ENCODE assay signal across 9 cellular contexts in the genomic region with DNA sequence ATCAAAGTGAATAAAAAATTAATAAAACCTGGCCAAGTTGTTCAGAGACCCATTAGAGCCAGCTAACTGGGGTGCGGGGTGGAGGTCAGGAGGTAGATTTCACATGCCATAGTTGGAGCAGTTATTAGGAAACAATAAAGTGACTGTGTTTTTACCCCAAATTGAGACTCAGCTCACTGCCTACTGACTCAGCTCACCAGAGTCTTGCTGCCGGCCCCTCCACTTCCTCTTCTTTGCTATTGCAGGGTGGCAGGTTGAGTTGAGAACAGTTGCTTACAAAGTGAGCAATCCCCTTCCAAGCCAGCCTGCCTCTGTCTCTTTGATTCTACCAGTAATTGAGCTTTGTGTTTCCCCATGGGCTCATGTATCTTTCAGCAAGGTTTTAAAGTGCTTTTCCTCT. TPM values are rescaled to one million over a fixed set of nuclear protein-coding genes. Genes with fewer than 3 reads are reported as not detected.
DNase-seq lines count a peak whose midpoint lies in the region; ATAC-seq and TF ChIP-seq lines count a peak whose summit lies in the region.
"Had no signal": no experiment of that assay in that cellular context is flagged by ENCODE, and none has a peak within 500 bp of the region (broad histone marks: within the 10 kb centered on the region; RNA-seq: fewer than 3 reads in every experiment).

No MANE protein-coding gene starts in this region.

- H3K9me3 ChIP-seq in GM23248 (ENCODE audit: low read depth) (no peaks in the 10 kb centered on the region), prostate gland (no peaks in the 10 kb centered on the region)

- H3K27me3 ChIP-seq in GM23248 (replicated peaks; ENCODE audit: insufficient read depth) = peaks cover 27% of the 10 kb centered on the region; the same call in 1 of the 2 replicates
- no peaks in the 10 kb centered on the region for H3K27me3 ChIP-seq in prostate gland (replicated peaks; ENCODE audit: insufficient read depth)

- DNase-seq in GM23248 = peak; percentile 33
- peak; percentile 92 for DNase-seq in NB4 (ENCODE audit: low read depth)
- peak in 1 of 2 donors; percentile 10 for DNase-seq in activated naive CD4-positive, alpha-beta T cell treated with anti-CD3 and anti-CD28 coated beads, Interleukin-2, amount 50 U/mL, for 72 hours (ENCODE audit: low spot score in 2 of 2)
- DNase-seq in prostate gland (ENCODE audit: low spot score) = no peak
- DNase-seq in SW480 (ENCODE audit: low spot score) = no peak
- DNase-seq: NCI-H2081 had no signal

- H3K27ac ChIP-seq in GM23248 (no peak overlapping the region), prostate gland (peak overlapping the region; percentile 23 to 69)

- peak overlapping the region in 1 of 2 donors; percentile 0 for H3K27ac Mint-ChIP-seq in activated naive CD4-positive, alpha-beta T cell treated with anti-CD3 and anti-CD28 coated beads, Interleukin-2, amount 50 U/mL, for 72 hours
- H3K27ac Mint-ChIP-seq: T-helper 1 cell treated with Interleukin-12 subunit alpha and Interleukin-12 subunit beta and Interleukin-4 antibody, amounts not matched to agents 30 μg/mL and 1 μg/mL, for 36 hours had no signal

- in situ Hi-C loops in GM23248 (cut with MboI) = no loop called here

- no peak for TF ChIP-seq CTCF in NB4 (IDR thresholded peaks at IDR 0.05; ENCODE audit: low read depth, low read length)
- TF ChIP-seq CTCF in prostate gland (IDR thresholded peaks at IDR 0.05) = no peak

- intact Hi-C loops in prostate gland (cut with DNase I) = no loop called here

- peaks cover 9% of the 10 kb centered on the region; the same call in 1 of the 2 replicates for H3F3A ChIP-seq in GM23248 (ENCODE audit: insufficient read depth)

- no peak for TF ChIP-seq POLR2A in NB4 (IDR thresholded peaks at IDR 0.05; ENCODE audit: extremely low read depth, insufficient read length)
- no peak for TF ChIP-seq POLR2A in prostate gland (IDR thresholded peaks at IDR 0.05)

- H3K4me2 ChIP-seq in GM23248 (ENCODE audit: unreplicated experiment) = no peak overlapping the region

- no peak overlapping the region for H3K4me3 ChIP-seq in GM23248
- no peak overlapping the region for H3K4me3 ChIP-seq in NB4 (ENCODE audit: low read depth, low read length)
- H3K4me3 ChIP-seq in prostate gland = no peak overlapping the region

- H3K36me3 Mint-ChIP-seq in activated naive CD4-positive, alpha-beta T cell treated with anti-CD3 and anti-CD28 coated beads, Interleukin-2, amount 50 U/mL, for 72 hours = no peaks in the 10 kb centered on the region

- no peak overlapping the region for H3K9ac ChIP-seq in GM23248

- H3K9me2 ChIP-seq in GM23248 (ENCODE audit: insufficient read depth) = no peaks in the 10 kb centered on the region

- H3K9me3 Mint-ChIP-seq in activated naive CD4-positive, alpha-beta T cell treated with anti-CD3 and anti-CD28 coated beads, Interleukin-2, amount 50 U/mL, for 72 hours = no peaks in the 10 kb centered on the region
- H3K9me3 Mint-ChIP-seq: T-helper 1 cell treated with Interleukin-12 subunit alpha and Interleukin-12 subunit beta and Interleukin-4 antibody, amounts not matched to agents 30 μg/mL and 1 μg/mL, for 36 hours had no signal

- ATAC-seq in activated naive CD4-positive, alpha-beta T cell treated with anti-CD3 and anti-CD28 coated beads, Interleukin-2, amount 50 U/mL, for 72 hours = peak; percentile 45 to 65
- ATAC-seq in HG02623 (IDR thresholded peaks at IDR 0.05; ENCODE audit: unreplicated experiment) = no peak
- ATAC-seq in GM21786 (IDR thresholded peaks at IDR 0.05; ENCODE audit: unreplicated experiment) = no peak

- H3K4me1 ChIP-seq in GM23248 (ENCODE audit: insufficient read depth) (no peaks in the 10 kb centered on the region), prostate gland (replicated peaks) (no peaks in the 10 kb centered on the region)

- H4K20me1 ChIP-seq in GM23248 (ENCODE audit: insufficient read depth) = no peaks in the 10 kb centered on the region

- 69 to 77% methylated on average over 2 of the region's 2 CpGs for WGBS in GM23248 (ENCODE audit: low coverage in 1 of 2, low lambda C conversion rate in 2 of 2, missing lambda C conversion rate in 2 of 2), 2 experiments
- 62% methylated on average over 2 of the region's 2 CpGs for WGBS in prostate gland

- no peaks in the 10 kb centered on the region for H3K79me2 ChIP-seq in GM23248 (ENCODE audit: insufficient read depth)

- H3K36me3 ChIP-seq in GM23248 (ENCODE audit: low read depth) = no peaks in the 10 kb centered on the region
- H3K36me3 ChIP-seq in prostate gland = no peaks in the 10 kb centered on the region

- H2AFZ ChIP-seq in GM23248 = no peak overlapping the region

RNA-seq across cellular contexts. Expression of a gene that starts 12.9 kb away (rescaled TPM):
- total RNA-seq in GM23248 (2014; rRNA removed; shearing (Covaris generic)) = not detected in 2 replicates
- 0.15 TPM in 1 of 2 replicates, not detected in the other for polyA plus RNA-seq in GM23248 (2016; fragmentation: Nextera tagmentation; extraction: Ambion mirVana)
- total RNA-seq in activated naive CD4-positive, alpha-beta T cell treated with anti-CD3 and anti-CD28 coated beads, Interleukin-2, amount 50 U/mL, for 72 hours = 1 to 10 TPM; 1.7 TPM
- total RNA-seq in prostate gland = 10 to 100 TPM; 17.7 to 18.8 TPM

Comparison
In these comparisons a context has a peak if more than half of its experiments do, and no peak if none do; other contexts are left out.
1. DNase-seq: peak in GM23248 (single experiment) and NB4 (single experiment); none in prostate gland (single experiment) and SW480 (single experiment).
2. ATAC-seq: peak in activated naive CD4-positive, alpha-beta T cell treated with anti-CD3 and anti-CD28 coated beads, Interleukin-2, amount 50 U/mL, for 72 hours (2 of 2); none in HG02623 (single experiment) and GM21786 (single experiment).
3. RNA of a gene that starts 12.9 kb away (total RNA-seq): 17.7 to 18.8 TPM in prostate gland; 1.7 TPM in activated naive CD4-positive, alpha-beta T cell treated with anti-CD3 and anti-CD28 coated beads, Interleukin-2, amount 50 U/mL, for 72 hours and not detected in GM23248; every median in the first group is over 4 times any median in the second.